9 cellular contexts compared by ENCODE assay signal in genomic region chr2:40028792-40029488, GRCh38.
DNase-seq lines count a peak whose midpoint lies in the region; ATAC-seq and TF ChIP-seq lines count a peak whose summit lies in the region.
"Had no signal": no experiment of that assay in that cellular context is flagged by ENCODE, and none has a peak within 500 bp of the region (broad histone marks: within the 10 kb centered on the region; RNA-seq: fewer than 3 reads in every experiment).

No MANE protein-coding gene starts in this region.

- TF ChIP-seq CTCF in PC-3 (conservative IDR thresholded peaks at IDR 0.05; ENCODE audit: low read depth, low read length) (no peak), GM10248 (IDR thresholded peaks at IDR 0.05; ENCODE audit: control extremely low read depth, extremely low read depth, low read depth, missing control alignments) (no peak), uterus (IDR thresholded peaks at IDR 0.05) (no peak)

- H3K4me1 ChIP-seq in PC-3 (ENCODE audit: insufficient read depth, low read length) (peaks cover 16% of the 10 kb centered on the region), uterus (no peaks in the 10 kb centered on the region)

- H3K4me3 ChIP-seq in PC-3 (ENCODE audit: low read length) (no peak overlapping the region), uterus (no peak overlapping the region)

- no peak overlapping the region for H2AFZ ChIP-seq in PC-3 (ENCODE audit: low read length)

- no peaks in the 10 kb centered on the region for H3K9me2 ChIP-seq in PC-3 (replicated peaks; ENCODE audit: low read length)

- H3K4me2 ChIP-seq in PC-3 (ENCODE audit: low read length): no peak overlapping the region

- ATAC-seq in GM18498 (IDR thresholded peaks at IDR 0.05; ENCODE audit: unreplicated experiment) (peak; percentile 91), GM21447 (IDR thresholded peaks at IDR 0.05; ENCODE audit: unreplicated experiment) (peak; percentile 69), HG03103 (IDR thresholded peaks at IDR 0.05; ENCODE audit: low read depth, unreplicated experiment) (peak; percentile 93), PC-3 (no peak; the same call in 1 of the 2 replicates)
- ATAC-seq: stimulated activated naive CD8-positive, alpha-beta T cell treated with anti-CD3 and anti-CD28 coated beads, Interleukin-15, amount 100 ng/mL, for 72 hours had no signal

- intact Hi-C loops in PC-3 (cut with micrococcal nuclease): no loop called here
- intact Hi-C loops in uterus (cut with DNase I; ENCODE audit: low total_unique reads): no loop called here

- H3K79me2 ChIP-seq in PC-3 (ENCODE audit: low read length): no peaks in the 10 kb centered on the region

- DNase-seq in PC-3 (peak; percentile 41), NK-92 (lab: John Stamatoyannopoulos, UW; ENCODE audit: unreplicated experiment) (no peak), GM10248 (ENCODE audit: extremely low spot score) (no peak), uterus (no peak), C1 segment of cervical spinal cord (lab: John Stamatoyannopoulos, UW) (no peak)
- DNase-seq: stimulated activated naive CD8-positive, alpha-beta T cell treated with anti-CD3 and anti-CD28 coated beads, Interleukin-15, amount 100 ng/mL, for 72 hours had no signal

- H3K9me3 ChIP-seq in PC-3 (ENCODE audit: low read length) (no peaks in the 10 kb centered on the region), uterus (no peaks in the 10 kb centered on the region)

- no peaks in the 10 kb centered on the region for H3F3A ChIP-seq in PC-3 (ENCODE audit: low read length, unreplicated experiment)

- TF ChIP-seq POLR2A in uterus (IDR thresholded peaks at IDR 0.05): no peak

- H4K20me1 ChIP-seq in PC-3 (ENCODE audit: low read length): no peaks in the 10 kb centered on the region

- CTCF ChIA-PET in PC-3 (lab: Charles Lee) (no interaction called here), GM10248 (lab: Yijun Ruan, JAX) (no interaction called here)

- H3K36me3 ChIP-seq in PC-3 (ENCODE audit: low read depth, low read length) (no peaks in the 10 kb centered on the region), uterus (no peaks in the 10 kb centered on the region)

- no peak overlapping the region for H3K9ac ChIP-seq in PC-3 (ENCODE audit: low read length)

- POLR2A ChIA-PET in PC-3 (lab: Charles Lee; ENCODE audit: unreplicated experiment): no interaction called here
- POLR2A ChIA-PET in GM10248 (lab: Yijun Ruan, JAX): no interaction called here

- no TSS peak for BruUV-seq in PC-3 (replicated peaks; lab: Mats Ljungman, UMichigan)

- no peak overlapping the region for H3K27ac ChIP-seq in PC-3 (ENCODE audit: low read length)
- no peak overlapping the region for H3K27ac ChIP-seq in uterus

- H3K27me3 ChIP-seq in PC-3 (ENCODE audit: low read length): no peaks in the 10 kb centered on the region
- H3K27me3 ChIP-seq in uterus: no peaks in the 10 kb centered on the region
